In the genomic region with DNA sequence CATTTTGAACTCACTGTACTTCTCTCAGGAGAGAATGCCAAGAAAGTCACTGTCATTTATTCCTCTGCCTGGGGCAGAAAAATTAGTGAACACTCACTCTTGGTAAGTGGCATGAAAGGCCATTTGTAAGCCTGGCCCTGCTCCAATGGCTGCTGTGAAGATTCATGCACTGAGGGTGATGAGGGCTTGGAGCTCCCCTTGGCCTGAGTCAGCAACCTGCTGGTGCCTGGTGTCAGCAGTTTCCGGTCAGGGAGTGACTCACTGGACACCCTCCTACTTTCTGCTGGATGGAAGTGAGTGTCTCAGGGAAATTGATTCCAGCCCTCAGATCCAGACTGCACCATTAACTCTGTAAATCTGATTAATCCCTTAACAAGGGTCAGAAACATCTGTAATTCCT, we compare ENCODE assay signal across 8 cellular contexts. TPM values are rescaled to one million over a fixed set of nuclear protein-coding genes. Genes with fewer than 3 reads are reported as not detected.
DNase-seq lines count a peak whose midpoint lies in the region; ATAC-seq, FAIRE-seq and TF ChIP-seq lines count a peak whose summit lies in the region.
"Had no signal": no experiment of that assay in that cellular context is flagged by ENCODE, and none has a peak within 500 bp of the region (broad histone marks: within the 10 kb centered on the region; RNA-seq: fewer than 3 reads in every experiment).

No MANE protein-coding gene starts in this region.

- ATAC-seq in HG02884 (IDR thresholded peaks at IDR 0.05; ENCODE audit: unreplicated experiment) = no peak

- DNase-seq in H54 (ENCODE audit: insufficient read length, low spot score) (peak; percentile 94), RKO (ENCODE audit: low spot score) (peak; percentile 98), fibroblast of gingiva (ENCODE audit: low read depth) (peak; percentile 71), renal cortical epithelial cell (ENCODE audit: low read depth) (peak; percentile 97), activated gamma-delta T cell treated with Interleukin-2 at 50 U/mL for 16 hours (no peak)
- DNase-seq in stimulated activated naive CD4-positive, alpha-beta T cell (lab: John Stamatoyannopoulos, UW) = no peak
- DNase-seq: NCI-H345 had no signal

- TF ChIP-seq POLR2A in H54 (IDR thresholded peaks at IDR 0.05; ENCODE audit: low read depth, low read length) = no peak

- peak; percentile 100 for FAIRE-seq in H54 (lab: Jason Lieb, UNC)

RNA-seq across cellular contexts. Expression of gene TRA2B, which starts 37.6 kb away (rescaled TPM):
- 170 and 204 TPM in 2 replicates for total RNA-seq in renal cortical epithelial cell

Comparison
In these comparisons a context has a peak if more than half of its experiments do, and no peak if none do; other contexts are left out.
1. DNase-seq: peak in H54 (single experiment), RKO (single experiment), fibroblast of gingiva (single experiment) and renal cortical epithelial cell (single experiment); none in activated gamma-delta T cell treated with Interleukin-2 at 50 U/mL for 16 hours (single experiment) and stimulated activated naive CD4-positive, alpha-beta T cell (0 of 6).